ENCODE assay signal across 1 cellular context in the genomic region with DNA sequence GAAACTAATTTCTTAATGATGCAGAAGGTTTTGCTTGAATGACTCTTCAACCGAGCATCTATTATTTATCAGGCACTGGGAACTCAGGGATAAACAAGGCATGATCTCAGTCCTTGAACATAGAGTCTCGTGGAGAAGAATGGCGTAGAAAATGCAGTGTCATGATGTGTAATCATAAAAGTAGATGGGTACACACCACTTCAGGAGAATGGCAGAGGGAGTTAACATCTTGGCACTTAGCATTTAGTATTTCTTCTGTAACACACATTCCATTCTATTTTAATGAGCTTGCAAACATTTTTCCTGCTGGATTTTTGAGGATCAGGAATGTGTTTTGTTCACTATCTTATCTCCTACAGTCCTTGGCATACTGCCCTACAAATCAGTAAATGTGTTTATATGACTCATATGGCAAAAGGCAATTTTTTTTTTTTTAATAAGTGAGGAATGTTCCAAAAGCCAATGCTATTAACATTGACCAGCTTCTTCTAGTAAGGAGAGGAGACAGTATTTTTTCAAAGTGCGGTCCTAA.
TF ChIP-seq lines count a peak whose summit lies in the region.

No MANE protein-coding gene starts in this region.

TF ChIP-seq in A549, 52 proteins besides CTCF, POLR2A, EP300 and RAD21 (continued from another document):
- TF ChIP-seq, protein P1, sequence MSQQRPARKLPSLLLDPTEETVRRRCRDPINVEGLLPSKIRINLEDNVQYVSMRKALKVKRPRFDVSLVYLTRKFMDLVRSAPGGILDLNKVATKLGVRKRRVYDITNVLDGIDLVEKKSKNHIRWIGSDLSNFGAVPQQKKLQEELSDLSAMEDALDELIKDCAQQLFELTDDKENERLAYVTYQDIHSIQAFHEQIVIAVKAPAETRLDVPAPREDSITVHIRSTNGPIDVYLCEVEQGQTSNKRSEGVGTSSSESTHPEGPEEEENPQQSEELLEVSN (IDR thresholded peaks at IDR 0.05; ENCODE audit: borderline replicate concordance, low read depth), result peak; percentile 47; the same call in 1 of the 2 replicates
- TF ChIP-seq ESRRA (IDR thresholded peaks at IDR 0.05; ENCODE audit: borderline replicate concordance, low read length), result no peak
- TF ChIP-seq JUN (IDR thresholded peaks at IDR 0.05), result peak in 1 of 2 experiments; percentile 97
- TF ChIP-seq EHF (CRISPR knock-in tag; IDR thresholded peaks at IDR 0.05), result no peak; the same call in 1 of the 2 replicates
- TF ChIP-seq RNF2 (IDR thresholded peaks at IDR 0.05; ENCODE audit: borderline replicate concordance, low read depth), result no peak
- no peak for TF ChIP-seq CBX2 (IDR thresholded peaks at IDR 0.05; ENCODE audit: borderline replicate concordance, low read depth)
- no peak for TF ChIP-seq NPAS2 (CRISPR knock-in tag; IDR thresholded peaks at IDR 0.05; ENCODE audit: borderline replicate concordance)
- TF ChIP-seq ZFP36 (IDR thresholded peaks at IDR 0.05; ENCODE audit: borderline replicate concordance, partially characterized antibody), result no peak
- no peak for TF ChIP-seq MYC (IDR thresholded peaks at IDR 0.05; ENCODE audit: borderline replicate concordance, low read length)
- TF ChIP-seq PHF8 (IDR thresholded peaks at IDR 0.05; ENCODE audit: borderline replicate concordance, low read depth), result no peak
- TF ChIP-seq, protein P2, sequence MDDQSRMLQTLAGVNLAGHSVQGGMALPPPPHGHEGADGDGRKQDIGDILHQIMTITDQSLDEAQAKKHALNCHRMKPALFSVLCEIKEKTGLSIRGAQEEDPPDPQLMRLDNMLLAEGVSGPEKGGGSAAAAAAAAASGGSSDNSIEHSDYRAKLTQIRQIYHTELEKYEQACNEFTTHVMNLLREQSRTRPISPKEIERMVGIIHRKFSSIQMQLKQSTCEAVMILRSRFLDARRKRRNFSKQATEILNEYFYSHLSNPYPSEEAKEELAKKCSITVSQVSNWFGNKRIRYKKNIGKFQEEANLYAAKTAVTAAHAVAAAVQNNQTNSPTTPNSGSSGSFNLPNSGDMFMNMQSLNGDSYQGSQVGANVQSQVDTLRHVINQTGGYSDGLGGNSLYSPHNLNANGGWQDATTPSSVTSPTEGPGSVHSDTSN (IDR thresholded peaks at IDR 0.05), result no peak
- TF ChIP-seq CHD4 (IDR thresholded peaks at IDR 0.05; ENCODE audit: borderline replicate concordance), result no peak
- TF ChIP-seq, protein P3, sequence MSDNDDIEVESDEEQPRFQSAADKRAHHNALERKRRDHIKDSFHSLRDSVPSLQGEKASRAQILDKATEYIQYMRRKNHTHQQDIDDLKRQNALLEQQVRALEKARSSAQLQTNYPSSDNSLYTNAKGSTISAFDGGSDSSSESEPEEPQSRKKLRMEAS (IDR thresholded peaks at IDR 0.05), result peak; percentile 89
- TF ChIP-seq EHMT2 (IDR thresholded peaks at IDR 0.05; ENCODE audit: low read depth), result no peak
- TF ChIP-seq HEYL (CRISPR knock-in tag; IDR thresholded peaks at IDR 0.05), result no peak; the same call in 1 of the 2 replicates
